ENCODE assay signal across 8 cellular contexts in the genomic region with DNA sequence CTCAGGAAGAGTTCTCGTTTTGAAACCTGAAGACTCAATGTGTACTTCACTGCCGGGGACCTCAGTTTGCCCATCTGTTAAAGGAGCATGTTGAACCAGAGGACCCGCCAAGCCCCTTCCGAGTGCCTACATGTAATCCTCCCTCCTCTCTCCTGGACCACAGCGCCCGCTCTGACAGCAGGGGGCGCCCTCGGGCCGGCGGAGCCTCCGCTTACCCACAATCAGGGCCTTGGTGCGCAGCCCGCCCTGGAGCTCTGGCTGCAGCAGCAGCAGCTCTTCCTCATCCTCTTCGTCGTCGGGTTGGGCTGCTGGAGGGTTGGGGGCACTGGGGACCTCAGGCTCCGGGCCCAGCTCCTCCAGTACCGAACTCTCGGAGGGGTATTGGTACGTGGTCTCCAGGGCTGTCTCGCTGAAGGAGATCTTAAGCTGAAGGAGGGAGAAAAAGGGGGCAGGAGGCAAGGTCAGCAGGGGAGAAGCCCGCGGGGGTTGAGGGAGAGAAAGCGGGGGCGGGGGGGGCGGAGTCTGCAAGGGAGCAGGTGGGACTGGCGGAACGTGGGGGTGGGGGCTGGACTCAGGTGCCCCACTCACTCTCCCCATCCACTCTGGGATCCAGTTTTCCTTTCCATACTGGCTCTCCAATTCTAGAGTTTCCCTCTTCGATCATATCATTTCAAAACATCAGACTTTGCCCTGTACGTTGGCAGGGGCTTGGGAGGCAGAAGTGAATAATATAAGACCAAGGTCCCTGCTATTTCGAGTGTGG. TPM values are rescaled to one million over a fixed set of nuclear protein-coding genes. Genes with fewer than 3 reads are reported as not detected.
DNase-seq lines count a peak whose midpoint lies in the region; ATAC-seq and TF ChIP-seq lines count a peak whose summit lies in the region.

No MANE protein-coding gene starts in this region.

- no peak overlapping the region for H3K27ac ChIP-seq in parathyroid adenoma
- peak overlapping the region in 2 of 3 donors; percentile 24 to 28 for H3K27ac ChIP-seq in thyroid gland

- no peak overlapping the region for H2AFZ ChIP-seq in parathyroid adenoma

- no peaks in the 10 kb centered on the region for H3K9me3 Mint-ChIP-seq in activated naive CD4-positive, alpha-beta T cell treated with anti-CD3 and anti-CD28 coated beads, Interleukin-2, amount 50 U/mL, for 72 hours

- 20 to 27% methylated on average over 12 to 30 of the region's 31 CpGs for WGBS in thyroid gland, 2 donors

- no peaks in the 10 kb centered on the region for H3K79me2 ChIP-seq in parathyroid adenoma

- H3K4me1 ChIP-seq in parathyroid adenoma = no peaks in the 10 kb centered on the region
- H3K4me1 ChIP-seq in thyroid gland = peaks cover 4 to 36% of the 10 kb centered on the region in 2 donors

- TF ChIP-seq CTCF in parathyroid adenoma (IDR thresholded peaks at IDR 0.05) (peak; percentile 98), thyroid gland (IDR thresholded peaks at IDR 0.05) (peak; percentile 90 to 97 (median 94))

- peak; percentile 36 to 47 for ATAC-seq in activated naive CD4-positive, alpha-beta T cell treated with anti-CD3 and anti-CD28 coated beads, Interleukin-2, amount 50 U/mL, for 72 hours

- H3K4me2 ChIP-seq in parathyroid adenoma (ENCODE audit: low read length) = no peak overlapping the region

- no peaks in the 10 kb centered on the region for H3K9me3 ChIP-seq in parathyroid adenoma (ENCODE audit: control insufficient read depth, low read length)
- H3K9me3 ChIP-seq in thyroid gland = no peaks in the 10 kb centered on the region

- H3K36me3 Mint-ChIP-seq in activated naive CD4-positive, alpha-beta T cell treated with anti-CD3 and anti-CD28 coated beads, Interleukin-2, amount 50 U/mL, for 72 hours = peaks cover 68 to 72% of the 10 kb centered on the region in 2 donors

- intact Hi-C loops in head of caudate nucleus (cut with DNase I) = loop anchor here (1.0 to 10.0 kb wide), 2 partner anchors 43 to 54 kb away; partner anchors contain the start of gene ATAT1
- intact Hi-C loops in thyroid gland (cut with DNase I) = loop anchor here (2.0 to 10.0 kb wide), 3 partner anchors 44 to 206 kb away; partner anchors contain the start of genes DDR1 and HLA-E

- no peak for TF ChIP-seq POLR2A in thyroid gland (IDR thresholded peaks at IDR 0.05)

- H3K9ac ChIP-seq in parathyroid adenoma = no peak overlapping the region

- H3K27me3 ChIP-seq in parathyroid adenoma (ENCODE audit: control insufficient read depth, insufficient read depth, low read length) = no peaks in the 10 kb centered on the region
- no peaks in the 10 kb centered on the region for H3K27me3 ChIP-seq in thyroid gland

- DNase-seq in NCI-H446 (lab: John Stamatoyannopoulos, UW) = peak; percentile 24 to 58
- DNase-seq in NCI-H446 treated with DMSO at 0.1 percent for 48 hours (lab: John Stamatoyannopoulos, UW) = no peak
- peak; percentile 61 for DNase-seq in LoVo (ENCODE audit: low spot score)
- peak; percentile 38 for DNase-seq in SKM-1 (lab: John Stamatoyannopoulos, UW; ENCODE audit: unreplicated experiment)
- peak; percentile 89 to 97 for DNase-seq in activated naive CD4-positive, alpha-beta T cell treated with anti-CD3 and anti-CD28 coated beads, Interleukin-2, amount 50 U/mL, for 72 hours (ENCODE audit: low spot score in 2 of 2)
- peak; percentile 70 to 96 (median 91) for DNase-seq in head of caudate nucleus
- DNase-seq in thyroid gland = peak; percentile 83 to 88

- no peak overlapping the region for H3K4me3 ChIP-seq in parathyroid adenoma (ENCODE audit: low read depth, low read length)
- no peak overlapping the region for H3K4me3 ChIP-seq in thyroid gland (replicated peaks in 1 of 3)

- H3K27ac Mint-ChIP-seq in activated naive CD4-positive, alpha-beta T cell treated with anti-CD3 and anti-CD28 coated beads, Interleukin-2, amount 50 U/mL, for 72 hours = peak overlapping the region; percentile 97 to 99

- no peaks in the 10 kb centered on the region for H3K36me3 ChIP-seq in parathyroid adenoma (ENCODE audit: control insufficient read depth, insufficient read depth, low read length)
- peaks cover 16% of the 10 kb centered on the region in 2 donors for H3K36me3 ChIP-seq in thyroid gland

RNA-seq across cellular contexts. Expression of gene DHX16, which starts 6.3 kb away (rescaled TPM):
- total RNA-seq in activated naive CD4-positive, alpha-beta T cell treated with anti-CD3 and anti-CD28 coated beads, Interleukin-2, amount 50 U/mL, for 72 hours = 10 to 100 TPM; 31.7 to 37.5 TPM
- total RNA-seq in thyroid gland = 10 to 100 TPM; 25.6 to 38.8 (median 28.2) TPM

RNA-seq across cellular contexts. Expression of gene PPP1R18, which starts 7.3 kb away (rescaled TPM):
- 100 to 1,000 TPM; 184 to 274 TPM for total RNA-seq in activated naive CD4-positive, alpha-beta T cell treated with anti-CD3 and anti-CD28 coated beads, Interleukin-2, amount 50 U/mL, for 72 hours
- total RNA-seq in thyroid gland = 10 to 100 TPM; 14.2 to 35.1 (median 15.2) TPM

RNA-seq across cellular contexts. Expression of gene NRM, which starts 11.6 kb away (rescaled TPM):
- 10 to 100 TPM; 35.7 to 53.5 TPM for total RNA-seq in activated naive CD4-positive, alpha-beta T cell treated with anti-CD3 and anti-CD28 coated beads, Interleukin-2, amount 50 U/mL, for 72 hours
- total RNA-seq in thyroid gland = 1 to 10 TPM; 3.5 to 8.3 (median 5.7) TPM

RNA-seq across cellular contexts. Expression of gene C6orf136, which starts 32.2 kb away (rescaled TPM):
- total RNA-seq in activated naive CD4-positive, alpha-beta T cell treated with anti-CD3 and anti-CD28 coated beads, Interleukin-2, amount 50 U/mL, for 72 hours = 10 to 100 TPM; 20.5 to 81.5 TPM
- total RNA-seq in thyroid gland = 10 to 100 TPM; 13.4 to 31.7 (median 23.8) TPM

RNA-seq across cellular contexts. Expression of gene MDC1, which starts 37.9 kb away (rescaled TPM):
- total RNA-seq in activated naive CD4-positive, alpha-beta T cell treated with anti-CD3 and anti-CD28 coated beads, Interleukin-2, amount 50 U/mL, for 72 hours = 100 to 1,000 TPM in 1 of 2 donors, 10 to 100 TPM in 1; 84.2 to 127 TPM
- total RNA-seq in thyroid gland = 10 to 100 TPM; 15.3 to 27.2 (median 20.2) TPM

Comparison
In these comparisons a context has a peak if more than half of its experiments do, and no peak if none do; other contexts are left out.
1. RNA of gene PPP1R18, which starts 7.3 kb away (total RNA-seq): 184 to 274 TPM in activated naive CD4-positive, alpha-beta T cell treated with anti-CD3 and anti-CD28 coated beads, Interleukin-2, amount 50 U/mL, for 72 hours; 14.2 to 35.1 TPM in thyroid gland; every median in the first group is over 4 times any median in the second.